Comparison of ENCODE assay signal across 2 cellular contexts in genomic region chr11:43376594-43376993, GRCh38.
A peak's percentile ranks its signal among the peaks of the same experiment; 100 is the strongest.
TF ChIP-seq lines count a peak whose summit lies in the region.

No MANE protein-coding gene starts in this region.

TF ChIP-seq in IMR-90, 13 proteins besides CTCF, POLR2A, EP300 and RAD21:
- TF ChIP-seq FOS (IDR thresholded peaks at IDR 0.05; ENCODE audit: low read depth, low read length) (peak; percentile 46), RCOR1 (IDR thresholded peaks at IDR 0.05; ENCODE audit: insufficient replicate concordance, low read length) (no peak), CEBPB (IDR thresholded peaks at IDR 0.05; ENCODE audit: low read depth, low read length) (peak; percentile 95), CHD1 (IDR thresholded peaks at IDR 0.05; ENCODE audit: low read depth, low read length) (no peak)

TF ChIP-seq in HepG2, 621 proteins besides CTCF, POLR2A, EP300 and RAD21:
- TF ChIP-seq, protein P1, sequence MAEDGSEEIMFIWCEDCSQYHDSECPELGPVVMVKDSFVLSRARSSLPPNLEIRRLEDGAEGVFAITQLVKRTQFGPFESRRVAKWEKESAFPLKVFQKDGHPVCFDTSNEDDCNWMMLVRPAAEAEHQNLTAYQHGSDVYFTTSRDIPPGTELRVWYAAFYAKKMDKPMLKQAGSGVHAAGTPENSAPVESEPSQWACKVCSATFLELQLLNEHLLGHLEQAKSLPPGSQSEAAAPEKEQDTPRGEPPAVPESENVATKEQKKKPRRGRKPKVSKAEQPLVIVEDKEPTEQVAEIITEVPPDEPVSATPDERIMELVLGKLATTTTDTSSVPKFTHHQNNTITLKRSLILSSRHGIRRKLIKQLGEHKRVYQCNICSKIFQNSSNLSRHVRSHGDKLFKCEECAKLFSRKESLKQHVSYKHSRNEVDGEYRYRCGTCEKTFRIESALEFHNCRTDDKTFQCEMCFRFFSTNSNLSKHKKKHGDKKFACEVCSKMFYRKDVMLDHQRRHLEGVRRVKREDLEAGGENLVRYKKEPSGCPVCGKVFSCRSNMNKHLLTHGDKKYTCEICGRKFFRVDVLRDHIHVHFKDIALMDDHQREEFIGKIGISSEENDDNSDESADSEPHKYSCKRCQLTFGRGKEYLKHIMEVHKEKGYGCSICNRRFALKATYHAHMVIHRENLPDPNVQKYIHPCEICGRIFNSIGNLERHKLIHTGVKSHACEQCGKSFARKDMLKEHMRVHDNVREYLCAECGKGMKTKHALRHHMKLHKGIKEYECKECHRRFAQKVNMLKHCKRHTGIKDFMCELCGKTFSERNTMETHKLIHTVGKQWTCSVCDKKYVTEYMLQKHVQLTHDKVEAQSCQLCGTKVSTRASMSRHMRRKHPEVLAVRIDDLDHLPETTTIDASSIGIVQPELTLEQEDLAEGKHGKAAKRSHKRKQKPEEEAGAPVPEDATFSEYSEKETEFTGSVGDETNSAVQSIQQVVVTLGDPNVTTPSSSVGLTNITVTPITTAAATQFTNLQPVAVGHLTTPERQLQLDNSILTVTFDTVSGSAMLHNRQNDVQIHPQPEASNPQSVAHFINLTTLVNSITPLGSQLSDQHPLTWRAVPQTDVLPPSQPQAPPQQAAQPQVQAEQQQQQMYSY (CRISPR knock-in tag; IDR thresholded peaks at IDR 0.05), result no peak
- TF ChIP-seq ZNF558 (CRISPR knock-in tag; IDR thresholded peaks at IDR 0.05; ENCODE audit: borderline replicate concordance), result no peak
- no peak for TF ChIP-seq ZFP37 (CRISPR knock-in tag; IDR thresholded peaks at IDR 0.05; ENCODE audit: borderline replicate concordance)
- TF ChIP-seq ZNF432 (CRISPR knock-in tag; IDR thresholded peaks at IDR 0.05; ENCODE audit: borderline replicate concordance), result no peak
TF ChIP-seq in HepG2: peak in this region for 0.
